Comparison of ENCODE assay signal across 12 cellular contexts in the genomic region with DNA sequence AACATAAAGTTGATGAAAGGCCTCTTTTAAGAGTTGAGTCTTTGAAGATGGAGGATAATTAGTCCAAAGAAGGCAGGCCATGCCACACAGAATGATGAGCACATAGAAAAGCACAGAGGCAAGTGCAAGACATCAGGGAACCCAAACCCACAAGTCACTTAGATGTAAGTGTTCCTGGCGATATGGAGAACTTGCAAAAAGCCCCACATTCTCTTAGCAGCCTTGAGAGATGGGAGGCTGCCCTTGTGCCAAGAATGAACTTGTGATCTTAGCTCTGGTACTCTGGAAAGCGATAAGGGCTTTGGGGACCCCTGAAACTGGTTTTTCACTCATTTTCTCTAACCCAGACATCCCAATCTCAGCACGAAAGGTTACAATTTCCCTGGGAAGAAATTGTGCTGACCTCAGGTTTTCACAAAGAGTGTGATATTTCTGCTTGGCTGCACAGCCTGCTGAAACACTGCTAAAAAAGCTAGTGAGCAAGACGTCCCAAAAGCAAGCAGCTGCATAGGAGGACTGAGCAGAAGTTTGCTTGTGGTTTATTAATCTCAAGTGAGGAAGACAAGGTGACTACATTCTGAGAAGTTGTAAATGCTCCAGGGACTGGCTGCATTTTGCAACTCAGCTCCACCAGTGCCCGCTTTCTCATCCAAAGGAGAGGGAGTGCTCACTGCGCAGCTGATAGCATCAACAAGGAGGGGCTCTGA.
DNase-seq lines count a peak whose midpoint lies in the region; ATAC-seq, FAIRE-seq and TF ChIP-seq lines count a peak whose summit lies in the region.
"Had no signal": no experiment of that assay in that cellular context is flagged by ENCODE, and none has a peak within 500 bp of the region (broad histone marks: within the 10 kb centered on the region; RNA-seq: fewer than 3 reads in every experiment).

No MANE protein-coding gene starts in this region.

- H3K4me2 ChIP-seq in H1 (ENCODE audit: insufficient read depth in 1 of 2, low read depth in 2 of 2, low read length in 2 of 2), result no peak overlapping the region

- H3K79me1 ChIP-seq in H1 (ENCODE audit: low read depth, low read length), result no peaks in the 10 kb centered on the region

- no peak overlapping the region for H3K4me3 ChIP-seq in H1 (ENCODE audit: extremely low read depth in 1 of 4, insufficient read depth in 2 of 4, low read depth in 3 of 4, low read length in 4 of 4)

- no peak overlapping the region for H4K5ac ChIP-seq in H1 (ENCODE audit: insufficient read length, low read depth, low read length)

- H3K23ac ChIP-seq in H1 (ENCODE audit: insufficient read length), result no peak overlapping the region

- TF ChIP-seq POLR2A in H1 (IDR thresholded peaks at IDR 0.05; ENCODE audit: control extremely low read depth in 1 of 2, low read depth in 2 of 2, low read length in 2 of 2), result no peak

- H3K27ac ChIP-seq in H1 (ENCODE audit: low read depth, low read length), result no peak overlapping the region
- H3K27ac ChIP-seq: HL-60 had no signal

- no peak overlapping the region for H3K4ac ChIP-seq in H1 (replicated peaks; ENCODE audit: insufficient read length, low read depth, low read length)

- no peak overlapping the region for H3K9ac ChIP-seq in H1 (replicated peaks in 1 of 4; ENCODE audit: extremely low read depth in 1 of 4, low read depth in 3 of 4, low read length in 3 of 4)

- TF ChIP-seq EP300 in H1 (IDR thresholded peaks at IDR 0.05; ENCODE audit: borderline replicate concordance in 1 of 2, low read depth in 2 of 2, low read length in 2 of 2), result no peak

- H2AFZ ChIP-seq in H1 (ENCODE audit: low read length), result peak overlapping the region; percentile 93

- no peak overlapping the region for H4K8ac ChIP-seq in H1 (ENCODE audit: extremely low read depth, insufficient read depth, low read length)

- H4K91ac ChIP-seq in H1 (replicated peaks; ENCODE audit: insufficient read length, low read length), result no peak overlapping the region

- no peaks in the 10 kb centered on the region for H3K4me1 Mint-ChIP-seq in activated CD8-positive, alpha-beta memory T cell treated with anti-CD3 and anti-CD28 coated beads, Interleukin-2, amount 10 ng/mL, durations not matched to agents 7 days and 5 days
- H3K4me1 Mint-ChIP-seq: activated naive CD8-positive, alpha-beta T cell treated with anti-CD3 and anti-CD28 coated beads, Interleukin-2, amount 10 ng/mL, durations not matched to agents 7 days and 5 days had no signal

- no peaks in the 10 kb centered on the region for H3K4me1 ChIP-seq in H1 (replicated peaks in 1 of 4; ENCODE audit: control insufficient read depth in 3 of 4, insufficient read depth in 4 of 4, low read length in 3 of 4)

- CTCF ChIA-PET in H1 (lab: Charles Lee; ENCODE audit: partially characterized antibody), result interaction anchor here (1.3 kb wide), 1 partner anchor 121 kb away, joined by 4 read pairs; no protein-coding TSS in a partner anchor
- CTCF ChIA-PET in activated CD8-positive, alpha-beta memory T cell treated with anti-CD3 and anti-CD28 coated beads, Interleukin-2, amount 10 ng/mL, durations not matched to agents 7 days and 5 days (lab: Charles Lee), result no interaction called here

- no peak overlapping the region for H2BK20ac ChIP-seq in H1 (ENCODE audit: low read length)

- no peak for FAIRE-seq in H1 (lab: Jason Lieb, UNC)

- no peaks in the 10 kb centered on the region for H3K79me2 ChIP-seq in H1 (ENCODE audit: control insufficient read depth in 1 of 2, insufficient read depth in 2 of 2, low read length in 2 of 2)

- no peaks in the 10 kb centered on the region; the same call in 1 of the 2 replicates for H3K23me2 ChIP-seq in H1 (ENCODE audit: low read depth, low read length)

- no peak overlapping the region for H3K4me3 Mint-ChIP-seq in activated CD8-positive, alpha-beta memory T cell treated with anti-CD3 and anti-CD28 coated beads, Interleukin-2, amount 10 ng/mL, durations not matched to agents 7 days and 5 days
- H3K4me3 Mint-ChIP-seq: activated naive CD8-positive, alpha-beta T cell treated with anti-CD3 and anti-CD28 coated beads, Interleukin-2, amount 10 ng/mL, durations not matched to agents 7 days and 5 days; type B pancreatic cell had no signal

- H2BK5ac ChIP-seq in H1 (ENCODE audit: low read depth, low read length), result no peak overlapping the region

- H3K36me3 Mint-ChIP-seq in activated CD8-positive, alpha-beta memory T cell treated with anti-CD3 and anti-CD28 coated beads, Interleukin-2, amount 10 ng/mL, durations not matched to agents 7 days and 5 days, result no peaks in the 10 kb centered on the region
- H3K36me3 Mint-ChIP-seq: activated naive CD8-positive, alpha-beta T cell treated with anti-CD3 and anti-CD28 coated beads, Interleukin-2, amount 10 ng/mL, durations not matched to agents 7 days and 5 days; type B pancreatic cell had no signal

- DNase-seq in H1 (ENCODE audit: low read depth in 1 of 2, low spot score in 2 of 2), result no peak
- no peak for DNase-seq in GM19238 (ENCODE audit: insufficient read length, low spot score)
- DNase-seq in medulla oblongata (ENCODE audit: extremely low spot score), result no peak
- DNase-seq in activated CD8-positive, alpha-beta memory T cell treated with anti-CD3 and anti-CD28 coated beads, Interleukin-2, amount 10 ng/mL, durations not matched to agents 7 days and 5 days, result no peak
- DNase-seq in NOMO-1 treated with dmso at 0.1 percent for 144 hours (lab: John Stamatoyannopoulos, UW; ENCODE audit: unreplicated experiment), result no peak
- DNase-seq: activated naive CD8-positive, alpha-beta T cell treated with anti-CD3 and anti-CD28 coated beads, Interleukin-2, amount 10 ng/mL, durations not matched to agents 7 days and 5 days; NCI-H187 had no signal

- POLR2A ChIA-PET in H1 (lab: Charles Lee; ENCODE audit: partially characterized antibody), result no interaction called here

- H2AK5ac ChIP-seq in H1 (ENCODE audit: low read depth, low read length), result no peak overlapping the region

- H3K56ac ChIP-seq in H1 (replicated peaks; ENCODE audit: insufficient read length, low read depth, low read length), result no peak overlapping the region

- H3K14ac ChIP-seq in H1 (ENCODE audit: insufficient read length), result no peak overlapping the region

- H3K27ac Mint-ChIP-seq in activated CD8-positive, alpha-beta memory T cell treated with anti-CD3 and anti-CD28 coated beads, Interleukin-2, amount 10 ng/mL, durations not matched to agents 7 days and 5 days, result no peak overlapping the region
- H3K27ac Mint-ChIP-seq: activated naive CD8-positive, alpha-beta T cell treated with anti-CD3 and anti-CD28 coated beads, Interleukin-2, amount 10 ng/mL, durations not matched to agents 7 days and 5 days; type B pancreatic cell had no signal

- 82% methylated on average over 6 of the region's 6 CpGs; no CpG with 5 or more reads in 1 of the 2 experiments for WGBS in H1 (ENCODE audit: extremely low coverage in 1 of 2, insufficient coverage in 1 of 2, insufficient read length in 1 of 2, insufficient replicate concordance in 2 of 2, low coverage in 1 of 2, low lambda C conversion rate in 2 of 2, missing lambda C conversion rate in 1 of 2), 2 experiments

- no peaks in the 10 kb centered on the region for H3K9me3 ChIP-seq in H1 (ENCODE audit: insufficient read depth in 2 of 2, low read depth in 1 of 2, low read length in 1 of 2)

- no peaks in the 10 kb centered on the region for H3K27me3 Mint-ChIP-seq in activated CD8-positive, alpha-beta memory T cell treated with anti-CD3 and anti-CD28 coated beads, Interleukin-2, amount 10 ng/mL, durations not matched to agents 7 days and 5 days
- H3K27me3 Mint-ChIP-seq: type B pancreatic cell had no signal

- TF ChIP-seq CTCF in H1 (IDR thresholded peaks at IDR 0.05; ENCODE audit: control extremely low read depth in 1 of 3, insufficient read depth in 1 of 3, low read depth in 1 of 3, low read length in 3 of 3), result no peak

- ATAC-seq in GM18511 (IDR thresholded peaks at IDR 0.05; ENCODE audit: unreplicated experiment) (peak; percentile 98), GM21447 (IDR thresholded peaks at IDR 0.05; ENCODE audit: unreplicated experiment) (peak; percentile 91), HG03103 (IDR thresholded peaks at IDR 0.05; ENCODE audit: low read depth, unreplicated experiment) (peak; percentile 92)
- ATAC-seq in activated CD8-positive, alpha-beta memory T cell treated with anti-CD3 and anti-CD28 coated beads, Interleukin-2, amount 10 ng/mL, durations not matched to agents 7 days and 5 days, result no peak

- H4K20me1 ChIP-seq in H1 (replicated peaks in 1 of 2; ENCODE audit: control insufficient read depth in 1 of 2, insufficient read depth in 2 of 2, low read length in 2 of 2), result no peaks in the 10 kb centered on the region

- H2BK12ac ChIP-seq in H1 (ENCODE audit: low read depth, low read length), result no peak overlapping the region

- H3K36me3 ChIP-seq in H1 (ENCODE audit: control insufficient read depth in 2 of 4, insufficient read depth in 4 of 4, low read length in 3 of 4), result no peaks in the 10 kb centered on the region

- TF ChIP-seq RAD21 in H1 (IDR thresholded peaks at IDR 0.05 in 1 of 2, conservative IDR thresholded peaks at IDR 0.05 in 1 of 2; ENCODE audit: low read depth in 2 of 2, low read length in 2 of 2), result no peak

- no peak overlapping the region for H3K18ac ChIP-seq in H1 (ENCODE audit: extremely low read depth, low read length)

- no peak overlapping the region for H2BK120ac ChIP-seq in H1 (replicated peaks; ENCODE audit: low read depth, low read length)

- no peak overlapping the region for H2BK15ac ChIP-seq in H1 (ENCODE audit: low read length)

- H3K27me3 ChIP-seq in H1 (replicated peaks in 1 of 4; ENCODE audit: control insufficient read depth in 3 of 4, extremely low read depth in 1 of 4, insufficient read depth in 3 of 4, low read length in 3 of 4), result no peaks in the 10 kb centered on the region

- no peaks in the 10 kb centered on the region for H3K9me3 Mint-ChIP-seq in activated CD8-positive, alpha-beta memory T cell treated with anti-CD3 and anti-CD28 coated beads, Interleukin-2, amount 10 ng/mL, durations not matched to agents 7 days and 5 days (ENCODE audit: low read depth)
- H3K9me3 Mint-ChIP-seq: activated naive CD8-positive, alpha-beta T cell treated with anti-CD3 and anti-CD28 coated beads, Interleukin-2, amount 10 ng/mL, durations not matched to agents 7 days and 5 days; type B pancreatic cell had no signal

TF ChIP-seq in H1, 55 proteins besides CTCF, POLR2A, EP300 and RAD21 (continues in another document):
- TF ChIP-seq TCF12 (IDR thresholded peaks at IDR 0.05; ENCODE audit: low read depth, low read length) (no peak), SP1 (IDR thresholded peaks at IDR 0.05; ENCODE audit: low read depth, low read length) (no peak), EZH2 (IDR thresholded peaks at IDR 0.05; ENCODE audit: low read depth, low read length, severe bottlenecking) (no peak), NANOG (IDR thresholded peaks at IDR 0.05; ENCODE audit: insufficient read depth, low read depth, low read length, poor library complexity, severe bottlenecking) (no peak), SP2 (IDR thresholded peaks at IDR 0.05; ENCODE audit: low read length) (no peak), PHF8 (conservative IDR thresholded peaks at IDR 0.05; ENCODE audit: low read depth, low read length) (no peak), ASH2L (IDR thresholded peaks at IDR 0.05; ENCODE audit: low read length) (no peak)
